ENCODE assay signal across 16 cellular contexts in genomic region chr2:155309483-155309882, GRCh38.
"Had no signal": no experiment of that assay in that cellular context is flagged by ENCODE, and none has a peak within 500 bp of the region (broad histone marks: within the 10 kb centered on the region; RNA-seq: fewer than 3 reads in every experiment).

No MANE protein-coding gene starts in this region.

- H3K4me3 Mint-ChIP-seq: activated CD8-positive, alpha-beta memory T cell treated with anti-CD3 and anti-CD28 coated beads, Interleukin-2, amount 10 ng/mL, durations not matched to agents 7 days and 5 days; activated T-cell treated with anti-CD3 and anti-CD28 coated beads, Interleukin-2, amount 50 U/mL, for 24 hours; central memory CD8-positive, alpha-beta T cell had no signal

- ATAC-seq: activated CD8-positive, alpha-beta memory T cell treated with anti-CD3 and anti-CD28 coated beads, Interleukin-2, amount 10 ng/mL, durations not matched to agents 7 days and 5 days; body of pancreas; lower lobe of right lung had no signal

- H3K27ac Mint-ChIP-seq: activated CD8-positive, alpha-beta memory T cell treated with anti-CD3 and anti-CD28 coated beads, Interleukin-2, amount 10 ng/mL, durations not matched to agents 7 days and 5 days; activated naive CD4-positive, alpha-beta T cell treated with anti-CD3 and anti-CD28 coated beads, Interleukin-2, amount 50 U/mL, for 72 hours; activated T-cell treated with anti-CD3 and anti-CD28 coated beads, Interleukin-2, amount 50 U/mL, for 24 hours had no signal

- DNase-seq: activated CD4-positive, alpha-beta T cell treated with anti-CD3 and anti-CD28 coated beads for 1 hour; activated CD4-positive, alpha-beta T cell treated with anti-CD3 and anti-CD28 coated beads, Interleukin-2, amount 50 U/mL, for 48 hours; activated CD8-positive, alpha-beta memory T cell treated with anti-CD3 and anti-CD28 coated beads, Interleukin-2, amount 10 ng/mL, durations not matched to agents 7 days and 5 days; activated effector memory CD4-positive, alpha-beta T cell treated with anti-CD3 and anti-CD28 coated beads, Interleukin-2, amount 50 U/mL, for 16 hours; activated T-cell treated with anti-CD3 and anti-CD28 coated beads, Interleukin-2, amount 50 U/mL, for 24 hours; amniotic stem cell; body of pancreas; erythroblast; lower lobe of right lung; midbrain; retina; stimulated activated CD4-positive, alpha-beta T cell treated with anti-CD3 and anti-CD28 coated beads, Interleukin-4, amount 100 ng/mL, for 4 hours; thyroid gland; uterus had no signal

- H3K9me3 Mint-ChIP-seq: activated naive CD4-positive, alpha-beta T cell treated with anti-CD3 and anti-CD28 coated beads, Interleukin-2, amount 50 U/mL, for 72 hours; activated T-cell treated with anti-CD3 and anti-CD28 coated beads, Interleukin-2, amount 50 U/mL, for 24 hours; central memory CD8-positive, alpha-beta T cell had no signal

- H3K4me1 Mint-ChIP-seq: activated CD8-positive, alpha-beta memory T cell treated with anti-CD3 and anti-CD28 coated beads, Interleukin-2, amount 10 ng/mL, durations not matched to agents 7 days and 5 days; central memory CD8-positive, alpha-beta T cell had no signal

- H3K27me3 Mint-ChIP-seq: activated CD8-positive, alpha-beta memory T cell treated with anti-CD3 and anti-CD28 coated beads, Interleukin-2, amount 10 ng/mL, durations not matched to agents 7 days and 5 days; activated T-cell treated with anti-CD3 and anti-CD28 coated beads, Interleukin-2, amount 50 U/mL, for 24 hours; central memory CD8-positive, alpha-beta T cell had no signal

- H3K36me3 Mint-ChIP-seq: activated CD8-positive, alpha-beta memory T cell treated with anti-CD3 and anti-CD28 coated beads, Interleukin-2, amount 10 ng/mL, durations not matched to agents 7 days and 5 days; activated naive CD4-positive, alpha-beta T cell treated with anti-CD3 and anti-CD28 coated beads, Interleukin-2, amount 50 U/mL, for 72 hours had no signal
